In genomic region chr7:19713676-19714075, GRCh38 we compare ENCODE assay signal across 1 cellular context.
TF ChIP-seq lines count a peak whose summit lies in the region.

No MANE protein-coding gene starts in this region.

TF ChIP-seq in WTC11, 78 proteins besides CTCF, POLR2A, EP300 and RAD21 (continued from another document):
- TF ChIP-seq, protein P1, sequence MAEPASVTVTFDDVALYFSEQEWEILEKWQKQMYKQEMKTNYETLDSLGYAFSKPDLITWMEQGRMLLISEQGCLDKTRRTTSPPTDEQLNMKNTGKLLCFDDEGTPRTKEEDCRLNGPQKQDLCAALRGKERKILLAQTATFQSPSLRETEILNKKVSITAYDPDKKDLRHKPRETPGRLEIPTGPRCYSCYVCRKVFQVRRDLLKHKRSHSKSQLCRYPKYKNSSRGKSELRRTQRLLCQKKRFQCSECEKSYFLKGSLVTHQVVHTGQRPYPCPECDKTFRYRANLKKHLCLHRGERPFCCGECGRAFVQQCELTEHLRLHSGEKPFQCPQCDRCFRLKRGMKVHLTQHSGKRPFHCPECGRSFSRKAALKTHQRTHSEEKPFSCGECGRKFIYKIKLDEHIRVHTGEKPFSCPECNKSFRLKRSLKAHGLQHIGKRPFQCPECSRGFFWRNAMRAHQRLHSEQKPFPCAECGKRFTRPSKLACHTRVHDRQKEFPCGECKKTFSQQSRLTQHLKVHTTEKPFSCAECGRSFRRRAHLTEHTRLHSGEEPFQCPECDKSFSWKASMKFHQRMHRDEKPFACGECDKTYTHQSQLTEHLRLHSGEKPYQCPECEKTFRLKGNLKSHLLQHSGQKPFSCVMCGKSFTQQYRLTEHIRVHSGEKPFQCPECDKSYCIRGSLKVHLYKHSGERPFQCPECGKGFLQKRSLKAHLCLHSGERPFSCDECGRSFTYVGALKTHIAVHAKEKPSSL (CRISPR knock-in tag; conservative IDR thresholded peaks at IDR 0.05): no peak
- no peak for TF ChIP-seq CREB1 (CRISPR knock-in tag; IDR thresholded peaks at IDR 0.05)
- TF ChIP-seq, protein P2, sequence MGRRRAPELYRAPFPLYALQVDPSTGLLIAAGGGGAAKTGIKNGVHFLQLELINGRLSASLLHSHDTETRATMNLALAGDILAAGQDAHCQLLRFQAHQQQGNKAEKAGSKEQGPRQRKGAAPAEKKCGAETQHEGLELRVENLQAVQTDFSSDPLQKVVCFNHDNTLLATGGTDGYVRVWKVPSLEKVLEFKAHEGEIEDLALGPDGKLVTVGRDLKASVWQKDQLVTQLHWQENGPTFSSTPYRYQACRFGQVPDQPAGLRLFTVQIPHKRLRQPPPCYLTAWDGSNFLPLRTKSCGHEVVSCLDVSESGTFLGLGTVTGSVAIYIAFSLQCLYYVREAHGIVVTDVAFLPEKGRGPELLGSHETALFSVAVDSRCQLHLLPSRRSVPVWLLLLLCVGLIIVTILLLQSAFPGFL (CRISPR knock-in tag; IDR thresholded peaks at IDR 0.05; ENCODE audit: borderline replicate concordance): no peak
TF ChIP-seq in WTC11: peak in this region for 0.
